ENCODE assay signal across 17 cellular contexts in the genomic region with DNA sequence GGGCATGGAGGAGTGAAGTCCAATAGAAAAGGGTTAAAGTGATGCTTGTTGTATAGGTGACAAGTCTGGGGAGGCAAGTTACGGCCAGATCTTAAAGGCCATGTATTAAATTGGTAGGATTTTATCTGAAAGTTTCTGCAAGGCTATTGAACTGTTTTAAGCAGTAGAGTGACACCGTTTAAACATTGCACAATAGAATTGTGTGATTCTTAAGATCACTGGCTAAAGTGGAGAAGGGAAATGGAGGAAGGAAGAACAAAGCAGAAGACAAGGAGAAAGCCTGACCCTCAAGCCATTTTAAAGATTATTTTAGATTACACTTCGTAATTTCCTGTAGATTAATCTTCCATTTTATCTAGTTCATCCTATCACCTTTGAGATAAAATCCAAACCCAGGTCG.
"Had no signal": no experiment of that assay in that cellular context is flagged by ENCODE, and none has a peak within 500 bp of the region (broad histone marks: within the 10 kb centered on the region; RNA-seq: fewer than 3 reads in every experiment).

No MANE protein-coding gene starts in this region.

- DNase-seq: Kasumi-1, MM.1S, NCI-H1048, NCI-H1105, NCI-H1417, NCI-H1436 treated with DMSO at 0.1 percent for 48 hours, NCI-H1694, NCI-H187 treated with DMSO at 0.1 percent for 48 hours, NCI-H2029 treated with DMSO at 0.1 percent for 48 hours, NCI-H2107, NCI-H2227 treated with DMSO at 0.1 percent for 48 hours, NCI-H524, NCI-H526 treated with DMSO at 0.1 percent for 48 hours, NCI-H748 treated with DMSO at 0.1 percent for 48 hours, Right ventricle myocardium superior, RPMI8226, SIG-M5 had no signal
